ENCODE assay signal across 11 cellular contexts in genomic region chr6:135935951-135936601, GRCh38.
DNase-seq lines count a peak whose midpoint lies in the region; ATAC-seq and TF ChIP-seq lines count a peak whose summit lies in the region.
"Had no signal": no experiment of that assay in that cellular context is flagged by ENCODE, and none has a peak within 500 bp of the region (broad histone marks: within the 10 kb centered on the region; RNA-seq: fewer than 3 reads in every experiment).

No MANE protein-coding gene starts in this region.

- H3K27ac Mint-ChIP-seq in CD4-positive, alpha-beta T cell = no peak overlapping the region

- TF ChIP-seq CTCF in tibial nerve (IDR thresholded peaks at IDR 0.05) = no peak
- no peak for TF ChIP-seq CTCF in CD4-positive, alpha-beta T cell (IDR thresholded peaks at IDR 0.05)

- H3K27me3 Mint-ChIP-seq in CD4-positive, alpha-beta T cell = no peaks in the 10 kb centered on the region

- H3K27ac ChIP-seq in SJSA1 = peak overlapping the region; percentile 60
- no peak overlapping the region for H3K27ac ChIP-seq in right cardiac atrium (ENCODE audit: low read length)
- peak overlapping the region in 3 of 4 donors; percentile 52 to 63 (median 60) for H3K27ac ChIP-seq in tibial nerve
- no peak overlapping the region for H3K27ac ChIP-seq in CD4-positive, alpha-beta T cell (ENCODE audit: low read depth, low read length)
- H3K27ac ChIP-seq: lower lobe of right lung had no signal

- H3K4me3 ChIP-seq in SJSA1 (no peak overlapping the region), right cardiac atrium (ENCODE audit: low read length) (no peak overlapping the region), tibial nerve (no peak overlapping the region)
- H3K4me3 ChIP-seq: lower lobe of right lung had no signal

- intact Hi-C loops in right cardiac atrium (cut with DNase I) = loop anchor here in 1 of 4 donors (10.0 kb wide), 1 partner anchor 401 kb away; no protein-coding TSS in a partner anchor
- intact Hi-C loops in CD4-positive, alpha-beta T cell (cut with DNase I, micrococcal nuclease) = no loop called here

- TF ChIP-seq EP300 in tibial nerve (IDR thresholded peaks at IDR 0.05) = no peak

- ATAC-seq in right cardiac atrium (peak; percentile 54 to 62), GM19023 (IDR thresholded peaks at IDR 0.05; ENCODE audit: unreplicated experiment) (no peak)
- ATAC-seq in CD4-positive, alpha-beta T cell (ENCODE audit: poor library complexity) = no peak
- ATAC-seq: lower lobe of right lung had no signal

- H3K9me3 Mint-ChIP-seq in CD4-positive, alpha-beta T cell = no peaks in the 10 kb centered on the region

- H3K9me3 ChIP-seq in SJSA1 (replicated peaks) = no peaks in the 10 kb centered on the region
- no peaks in the 10 kb centered on the region for H3K9me3 ChIP-seq in right cardiac atrium (ENCODE audit: control insufficient read depth, low read length)
- no peaks in the 10 kb centered on the region for H3K9me3 ChIP-seq in tibial nerve
- H3K9me3 ChIP-seq in CD4-positive, alpha-beta T cell (ENCODE audit: control insufficient read depth, low read length) = no peaks in the 10 kb centered on the region
- H3K9me3 ChIP-seq: lower lobe of right lung had no signal

- TF ChIP-seq POLR2A in tibial nerve (IDR thresholded peaks at IDR 0.05) = no peak

- H3K36me3 Mint-ChIP-seq in CD4-positive, alpha-beta T cell (ENCODE audit: low read depth) = no peaks in the 10 kb centered on the region

- WGBS in right cardiac atrium = 59% methylated on average over 8 of the region's 8 CpGs
- WGBS in tibial nerve, 2 donors = 40 to 45% methylated on average over 8 of the region's 8 CpGs

- no peaks in the 10 kb centered on the region for H3K4me1 Mint-ChIP-seq in CD4-positive, alpha-beta T cell (ENCODE audit: low read depth)

- peak; percentile 16 for DNase-seq in NCI-H1436 treated with DMSO at 0.1 percent for 48 hours (lab: John Stamatoyannopoulos, UW)
- DNase-seq in NCI-H1436 (lab: John Stamatoyannopoulos, UW) = no peak
- DNase-seq in SJSA1 (ENCODE audit: low read depth in 1 of 2, low spot score in 2 of 2) = peak in 1 of 2 experiments; percentile 51
- peak; percentile 52 to 66 (median 54) for DNase-seq in right cardiac atrium
- DNase-seq in tibial nerve (ENCODE audit: low spot score in 2 of 2) = no peak
- no peak for DNase-seq in activated naive CD4-positive, alpha-beta T cell (lab: John Stamatoyannopoulos, UW)
- no peak for DNase-seq in CD4-positive, alpha-beta T cell
- DNase-seq: lower lobe of right lung; NCI-H1930; stimulated activated CD4-positive, alpha-beta T cell treated with anti-CD3 and anti-CD28 coated beads, Interleukin-4, amount 100 ng/mL, for 4 hours had no signal

- H3K27me3 ChIP-seq in SJSA1 (replicated peaks) (no peaks in the 10 kb centered on the region), right cardiac atrium (ENCODE audit: control insufficient read depth, insufficient read depth) (no peaks in the 10 kb centered on the region), tibial nerve (no peaks in the 10 kb centered on the region)
- H3K27me3 ChIP-seq in CD4-positive, alpha-beta T cell (ENCODE audit: control insufficient read depth, insufficient read depth, low read length) = no peaks in the 10 kb centered on the region

- peaks cover 20% of the 10 kb centered on the region for H3K4me1 ChIP-seq in SJSA1 (replicated peaks)
- H3K4me1 ChIP-seq in right cardiac atrium (ENCODE audit: control insufficient read depth, insufficient read depth, low read length) = peaks cover 2% of the 10 kb centered on the region
- peaks cover 0 to 31% (median 0%) of the 10 kb centered on the region in 4 donors for H3K4me1 ChIP-seq in tibial nerve
- H3K4me1 ChIP-seq: lower lobe of right lung had no signal

- H3K4me3 Mint-ChIP-seq in CD4-positive, alpha-beta T cell = no peak overlapping the region

- CTCF ChIA-PET in CD4-positive, alpha-beta T cell (lab: Charles Lee) = no interaction called here

- H3K36me3 ChIP-seq in SJSA1 = no peaks in the 10 kb centered on the region
- no peaks in the 10 kb centered on the region for H3K36me3 ChIP-seq in tibial nerve
- H3K36me3 ChIP-seq: lower lobe of right lung had no signal

- POLR2A ChIA-PET in CD4-positive, alpha-beta T cell (lab: Charles Lee) = no interaction called here

Comparison
In these comparisons a context has a peak if more than half of its experiments do, and no peak if none do; other contexts are left out.
1. DNase-seq: peak in NCI-H1436 treated with DMSO at 0.1 percent for 48 hours (single experiment) and right cardiac atrium (3 of 3); none in NCI-H1436 (single experiment), tibial nerve (0 of 2), activated naive CD4-positive, alpha-beta T cell (0 of 4) and CD4-positive, alpha-beta T cell (0 of 10).
2. H3K27ac ChIP-seq: peak in SJSA1 (single experiment) and tibial nerve (3 of 4); none in right cardiac atrium (single experiment) and CD4-positive, alpha-beta T cell (single experiment).
3. ATAC-seq: peak in right cardiac atrium (2 of 2); none in GM19023 (single experiment) and CD4-positive, alpha-beta T cell (single experiment).